Comparison of ENCODE assay signal across 20 cellular contexts in genomic region chr11:41031571-41032060, GRCh38.
"Had no signal": no experiment of that assay in that cellular context is flagged by ENCODE, and none has a peak within 500 bp of the region (broad histone marks: within the 10 kb centered on the region; RNA-seq: fewer than 3 reads in every experiment).

No MANE protein-coding gene starts in this region.

- DNase-seq: effector memory CD8-positive, alpha-beta T cell; erythroblast; esophagus squamous epithelium; foreskin melanocyte; glutamatergic neuron; heart right ventricle; hippocampal formation; left cardiac atrium; left lung; mesenchymal stem cell; mucosa of descending colon; naive B cell; right lobe of liver; small intestine; stimulated activated CD4-positive, alpha-beta T cell treated with anti-CD3 and anti-CD28 coated beads, Interleukin-15, amount 100 ng/mL, for 24 hours; stimulated activated CD4-positive, alpha-beta T cell treated with anti-CD3 and anti-CD28 coated beads, Interleukin-2, amount 100 ng/mL, for 48 hours; stimulated activated naive B cell treated with anti-CD40 and anti-IgM and Interleukin-4, amounts not matched to agents 10 μg/mL and 1 μg/mL and 100 μg/mL, for 72 hours; transverse colon; upper lobe of right lung; uterus had no signal

- ATAC-seq: effector memory CD8-positive, alpha-beta T cell; heart right ventricle; left cardiac atrium; mucosa of descending colon; right lobe of liver; stimulated activated naive B cell treated with anti-CD40 and anti-IgM and Interleukin-4, amounts not matched to agents 10 μg/mL and 1 μg/mL and 100 μg/mL, for 72 hours; upper lobe of right lung had no signal
